In genomic region chr2:197927994-197928393, GRCh38 we compare ENCODE assay signal across 1 cellular context.
TF ChIP-seq lines count a peak whose summit lies in the region.

No MANE protein-coding gene starts in this region.

TF ChIP-seq in SK-N-SH, 30 proteins besides CTCF, POLR2A, EP300 and RAD21 (continued from another document):
- TF ChIP-seq REST (IDR thresholded peaks at IDR 0.05; ENCODE audit: low read depth, low read length) (no peak), FOSL2 (IDR thresholded peaks at IDR 0.05; ENCODE audit: borderline replicate concordance, low read depth) (0 out of 2 replicates have a peak, but pooled peaks have one; percentile 30), MEF2A (IDR thresholded peaks at IDR 0.05; ENCODE audit: borderline replicate concordance, low read depth) (no peak), GABPA (IDR thresholded peaks at IDR 0.05; ENCODE audit: low read depth) (no peak), TEAD4 (IDR thresholded peaks at IDR 0.05; ENCODE audit: borderline replicate concordance, insufficient read depth) (no peak), EZH2phosphoT487 (IDR thresholded peaks at IDR 0.05; ENCODE audit: borderline replicate concordance, low read depth) (no peak), CHD2 (IDR thresholded peaks at IDR 0.05; ENCODE audit: low read length, partially characterized antibody) (no peak), MXI1 (IDR thresholded peaks at IDR 0.05; ENCODE audit: low read depth, low read length) (no peak), GATA2 (CRISPR knock-in tag; IDR thresholded peaks at IDR 0.05) (no peak), RXRA (IDR thresholded peaks at IDR 0.05; ENCODE audit: borderline replicate concordance, low read depth) (no peak), POLR2AphosphoS5 (IDR thresholded peaks at IDR 0.05; ENCODE audit: low read depth, low read length) (no peak), ZBTB33 (IDR thresholded peaks at IDR 0.05; ENCODE audit: borderline replicate concordance, low read depth) (no peak), TCF12 (IDR thresholded peaks at IDR 0.05) (0 out of 2 replicates have a peak, but pooled peaks have one; percentile 18), FOXJ3 (CRISPR knock-in tag; IDR thresholded peaks at IDR 0.05) (no peak), IRF3 (IDR thresholded peaks at IDR 0.05; ENCODE audit: low read depth, low read length) (no peak), USF2 (IDR thresholded peaks at IDR 0.05; ENCODE audit: borderline replicate concordance, low read depth, low read length) (no peak), PBX3 (IDR thresholded peaks at IDR 0.05) (peak; percentile 65), JUND (IDR thresholded peaks at IDR 0.05) (peak; percentile 21; the same call in 1 of the 2 replicates), RCOR1 (IDR thresholded peaks at IDR 0.05; ENCODE audit: low read length) (no peak), FOXM1 (IDR thresholded peaks at IDR 0.05; ENCODE audit: low read depth) (no peak)
